ENCODE assay signal across 1 cellular context in genomic region chr20:31835977-31836852, GRCh38.
TF ChIP-seq lines count a peak whose summit lies in the region.

No MANE protein-coding gene starts in this region.

TF ChIP-seq in K562, 482 proteins besides CTCF, POLR2A, EP300 and RAD21 (continues in another document):
- TF ChIP-seq E4F1 (CRISPR knock-in tag; IDR thresholded peaks at IDR 0.05; ENCODE audit: borderline replicate concordance) (no peak), HDGF (IDR thresholded peaks at IDR 0.05) (no peak), GTF2F1 (IDR thresholded peaks at IDR 0.05; ENCODE audit: low read depth, low read length) (no peak), TCF7L2 (IDR thresholded peaks at IDR 0.05; ENCODE audit: low read depth, low read length) (no peak), SRSF1 (IDR thresholded peaks at IDR 0.05; ENCODE audit: low read depth, low read length) (no peak), CHD7 (IDR thresholded peaks at IDR 0.05; ENCODE audit: low read depth, low read length) (no peak), ZNF324 (CRISPR knock-in tag; IDR thresholded peaks at IDR 0.05) (no peak), PHF20 (IDR thresholded peaks at IDR 0.05; ENCODE audit: partially characterized antibody) (no peak), ZNF311 (CRISPR knock-in tag; IDR thresholded peaks at IDR 0.05) (0 out of 2 replicates have a peak, but pooled peaks have one; percentile 15), ZBTB9 (CRISPR knock-in tag; IDR thresholded peaks at IDR 0.05) (no peak), FIP1L1 (IDR thresholded peaks at IDR 0.05; ENCODE audit: low read depth, low read length, poor library complexity, severe bottlenecking) (no peak), STAT5A (IDR thresholded peaks at IDR 0.05; ENCODE audit: borderline replicate concordance, low read length) (no peak), MIER1 (IDR thresholded peaks at IDR 0.05; ENCODE audit: low read depth) (no peak), XRCC3 (IDR thresholded peaks at IDR 0.05) (no peak), ZKSCAN8 (CRISPR knock-in tag; IDR thresholded peaks at IDR 0.05) (no peak), REST (CRISPR knock-in tag; IDR thresholded peaks at IDR 0.05; ENCODE audit: low read depth) (no peak), NBN (IDR thresholded peaks at IDR 0.05; ENCODE audit: low read depth) (peak; percentile 58; the same call in 1 of the 2 replicates), KDM2B (CRISPR knock-in tag; IDR thresholded peaks at IDR 0.05) (no peak), C11orf30 (IDR thresholded peaks at IDR 0.05; ENCODE audit: low read depth) (no peak), CLOCK (CRISPR knock-in tag; IDR thresholded peaks at IDR 0.05; ENCODE audit: borderline replicate concordance) (no peak), FUS (optimal IDR thresholded peaks at IDR 0.05; ENCODE audit: low read depth, low read length) (no peak), CREBBP (IDR thresholded peaks at IDR 0.05; ENCODE audit: low read depth, low read length) (no peak), ZNF512 (tag; IDR thresholded peaks at IDR 0.05) (no peak), CREB3 (tag; conservative IDR thresholded peaks at IDR 0.05; ENCODE audit: low read depth) (no peak), ZNF184 (CRISPR knock-in tag; IDR thresholded peaks at IDR 0.05) (no peak), PHB2 (IDR thresholded peaks at IDR 0.05; ENCODE audit: low read depth) (no peak), NCOA4 (IDR thresholded peaks at IDR 0.05; ENCODE audit: partially characterized antibody) (no peak), FOXK2 (conservative IDR thresholded peaks at IDR 0.05 in 1 of 2, IDR thresholded peaks at IDR 0.05 in 1 of 2; ENCODE audit: low read depth in 2 of 2) (peak; percentile 62 to 65; a peak in 3 of 4 replicates), CHCHD3 (CRISPR knock-in tag; IDR thresholded peaks at IDR 0.05) (no peak), RHOXF2B (CRISPR knock-in tag; conservative IDR thresholded peaks at IDR 0.05) (no peak)
